ENCODE assay signal across 16 cellular contexts in the genomic region with DNA sequence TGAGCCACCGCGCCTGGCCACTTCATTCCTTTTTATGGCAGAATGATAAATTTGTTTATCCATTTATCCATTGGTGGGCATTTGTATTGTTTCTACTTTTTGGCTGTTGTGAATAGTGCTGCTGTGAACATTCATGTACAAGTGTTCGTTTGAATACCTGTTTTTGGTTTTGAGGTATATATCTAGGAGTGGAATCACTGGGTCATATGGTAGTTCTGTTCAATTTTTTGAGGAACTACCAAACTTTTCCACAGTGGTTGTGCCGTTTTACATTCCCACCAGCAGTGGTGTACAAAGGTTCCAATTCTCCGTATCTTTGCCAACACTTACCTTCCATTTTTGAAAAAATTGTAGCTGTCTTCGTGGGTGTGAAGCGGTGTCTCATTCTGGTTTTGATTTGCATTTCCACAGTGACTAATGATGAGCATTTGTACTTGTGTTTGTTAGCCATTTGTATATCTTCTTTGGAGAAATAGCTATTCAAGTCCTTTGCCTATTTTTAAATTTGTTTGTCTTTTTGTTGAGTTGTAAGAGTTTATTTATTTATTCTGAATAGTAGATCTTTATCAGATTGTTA.
"Had no signal": no experiment of that assay in that cellular context is flagged by ENCODE, and none has a peak within 500 bp of the region (broad histone marks: within the 10 kb centered on the region; RNA-seq: fewer than 3 reads in every experiment).

No MANE protein-coding gene starts in this region.

- DNase-seq: activated CD4-positive, alpha-beta T cell treated with anti-CD3 and anti-CD28 coated beads, Interleukin-2, amount 50 U/mL, for 4 hours; activated CD8-positive, alpha-beta memory T cell treated with anti-CD3 and anti-CD28 coated beads, Interleukin-2, amount 10 ng/mL, durations not matched to agents 7 days and 5 days; activated T-cell treated with anti-CD3 and anti-CD28 coated beads, Interleukin-2, amount 50 U/mL, for 4 hours; dorsolateral prefrontal cortex; erythroblast; heart right ventricle; left colon; lower lobe of right lung; midbrain; pancreas; sigmoid colon; stimulated activated CD4-positive, alpha-beta T cell treated with anti-CD3 and anti-CD28 coated beads, Interleukin-2, amount 100 ng/mL, for 48 hours; stimulated activated naive B cell treated with anti-CD40 and anti-IgM and Interleukin-4, amounts not matched to agents 10 μg/mL and 1 μg/mL and 100 μg/mL, for 72 hours; substantia nigra; uterus had no signal

- H3K27me3 Mint-ChIP-seq: activated CD8-positive, alpha-beta memory T cell treated with anti-CD3 and anti-CD28 coated beads, Interleukin-2, amount 10 ng/mL, durations not matched to agents 7 days and 5 days; stimulated activated naive B cell treated with anti-CD40 and anti-IgM and Interleukin-4, amounts not matched to agents 10 μg/mL and 1 μg/mL and 100 μg/mL, for 72 hours had no signal

- H3K4me3 Mint-ChIP-seq: activated CD8-positive, alpha-beta memory T cell treated with anti-CD3 and anti-CD28 coated beads, Interleukin-2, amount 10 ng/mL, durations not matched to agents 7 days and 5 days; activated T-cell treated with anti-CD3 and anti-CD28 coated beads, Interleukin-2, amount 50 U/mL, for 4 hours; stimulated activated naive B cell treated with anti-CD40 and anti-IgM and Interleukin-4, amounts not matched to agents 10 μg/mL and 1 μg/mL and 100 μg/mL, for 72 hours had no signal

- FAIRE-seq: pancreas had no signal

- H3K27ac Mint-ChIP-seq: activated CD8-positive, alpha-beta memory T cell treated with anti-CD3 and anti-CD28 coated beads, Interleukin-2, amount 10 ng/mL, durations not matched to agents 7 days and 5 days; stimulated activated naive B cell treated with anti-CD40 and anti-IgM and Interleukin-4, amounts not matched to agents 10 μg/mL and 1 μg/mL and 100 μg/mL, for 72 hours had no signal

- H3K9me3 Mint-ChIP-seq: activated T-cell treated with anti-CD3 and anti-CD28 coated beads, Interleukin-2, amount 50 U/mL, for 4 hours; stimulated activated naive B cell treated with anti-CD40 and anti-IgM and Interleukin-4, amounts not matched to agents 10 μg/mL and 1 μg/mL and 100 μg/mL, for 72 hours had no signal

- ATAC-seq: activated CD8-positive, alpha-beta memory T cell treated with anti-CD3 and anti-CD28 coated beads, Interleukin-2, amount 10 ng/mL, durations not matched to agents 7 days and 5 days; gastroesophageal sphincter; heart right ventricle; left colon; lower lobe of right lung; pancreas; stimulated activated naive B cell treated with anti-CD40 and anti-IgM and Interleukin-4, amounts not matched to agents 10 μg/mL and 1 μg/mL and 100 μg/mL, for 72 hours had no signal
